8 cellular contexts compared by ENCODE assay signal in genomic region chr1:226403522-226404034, GRCh38. TPM values are rescaled to one million over a fixed set of nuclear protein-coding genes. Genes with fewer than 3 reads are reported as not detected.
DNase-seq lines count a peak whose midpoint lies in the region; ATAC-seq, FAIRE-seq and TF ChIP-seq lines count a peak whose summit lies in the region.

No MANE protein-coding gene starts in this region.

- H3K4me3 Mint-ChIP-seq in CD4-positive, alpha-beta T cell, result peak overlapping the region; percentile 86
- peak overlapping the region; percentile 96 to 98 for H3K4me3 Mint-ChIP-seq in H9
- no peak overlapping the region for H3K4me3 Mint-ChIP-seq in activated CD8-positive, alpha-beta T cell treated with anti-CD3 and anti-CD28 coated beads for 36 hours

- H3K79me1 ChIP-seq in H9 (ENCODE audit: insufficient read depth, low read depth, low read length, poor library complexity, severe bottlenecking), result peaks cover 12% of the 10 kb centered on the region

- H2BK15ac ChIP-seq in H9 (ENCODE audit: low read depth, low read length), result no peak overlapping the region

- H3K23me2 ChIP-seq in H9 (ENCODE audit: insufficient read length, low read depth, low read length, poor library complexity, severe bottlenecking), result peaks cover 14% of the 10 kb centered on the region

- peaks cover 8% of the 10 kb centered on the region for H3K9me1 ChIP-seq in keratinocyte (ENCODE audit: control insufficient read depth, extremely low read depth, insufficient read depth, low read length)

- no peak overlapping the region for H3K27ac ChIP-seq in CD4-positive, alpha-beta T cell (ENCODE audit: low read depth, low read length)
- H3K27ac ChIP-seq in H9 (ENCODE audit: insufficient read length, low read depth, low read length), result no peak overlapping the region
- no peak overlapping the region for H3K27ac ChIP-seq in keratinocyte (ENCODE audit: control insufficient read depth, insufficient read depth, low read length)

- peaks cover 87% of the 10 kb centered on the region for H3K4me1 Mint-ChIP-seq in CD4-positive, alpha-beta T cell (ENCODE audit: low read depth)
- peaks cover 56 to 58% of the 10 kb centered on the region in 2 experiments for H3K4me1 Mint-ChIP-seq in H9
- peaks cover 56% of the 10 kb centered on the region for H3K4me1 Mint-ChIP-seq in activated CD8-positive, alpha-beta T cell treated with anti-CD3 and anti-CD28 coated beads for 36 hours (ENCODE audit: low read depth)

- H3K27me3 Mint-ChIP-seq in CD4-positive, alpha-beta T cell, result no peaks in the 10 kb centered on the region
- H3K27me3 Mint-ChIP-seq in H9 (ENCODE audit: low read depth), result no peaks in the 10 kb centered on the region
- H3K27me3 Mint-ChIP-seq in activated CD8-positive, alpha-beta T cell treated with anti-CD3 and anti-CD28 coated beads for 36 hours, result no peaks in the 10 kb centered on the region

- H3K18ac ChIP-seq in H9 (ENCODE audit: insufficient read length, low read depth, low read length), result no peak overlapping the region

- no peak overlapping the region for H3K4me3 ChIP-seq in keratinocyte (ENCODE audit: control insufficient read depth in 2 of 3, extremely low read depth in 1 of 3, insufficient read depth in 2 of 3, low read depth in 1 of 3, low read length in 3 of 3)

- peaks cover 10 to 21% of the 10 kb centered on the region in 2 experiments for H3K36me3 ChIP-seq in keratinocyte (ENCODE audit: control insufficient read depth in 2 of 2, extremely low read depth in 1 of 2, insufficient read depth in 2 of 2, low read length in 2 of 2)

- H2AFZ ChIP-seq in H9 (ENCODE audit: low read length), result no peak overlapping the region
- H2AFZ ChIP-seq in keratinocyte (ENCODE audit: control insufficient read depth, low read length), result no peak overlapping the region

- H3K23ac ChIP-seq in H9 (ENCODE audit: insufficient read length, low read depth, low read length), result no peak overlapping the region

- FAIRE-seq in keratinocyte (lab: Jason Lieb, UNC), result no peak

- no peak overlapping the region for H2BK5ac ChIP-seq in H9 (ENCODE audit: insufficient read length, low read length)

- peaks cover 51% of the 10 kb centered on the region; the same call in 1 of the 2 replicates for H3K79me2 ChIP-seq in H9 (ENCODE audit: insufficient read depth, low read length)
- H3K79me2 ChIP-seq in keratinocyte (ENCODE audit: control insufficient read depth, insufficient read depth, low read length), result peaks cover 44% of the 10 kb centered on the region

- H3K9me3 Mint-ChIP-seq in CD4-positive, alpha-beta T cell, result no peaks in the 10 kb centered on the region
- no peaks in the 10 kb centered on the region for H3K9me3 Mint-ChIP-seq in H9
- H3K9me3 Mint-ChIP-seq in activated CD8-positive, alpha-beta T cell treated with anti-CD3 and anti-CD28 coated beads for 36 hours, result no peaks in the 10 kb centered on the region

- no peak overlapping the region for H3K9ac ChIP-seq in H9 (ENCODE audit: extremely low read depth, insufficient read length, low read length)
- no peak overlapping the region for H3K9ac ChIP-seq in keratinocyte (ENCODE audit: control insufficient read depth, extremely low read depth, insufficient read depth, low read length)

- no peak overlapping the region for H2AK5ac ChIP-seq in H9 (ENCODE audit: insufficient read length, low read length)

- no CpG with 5 or more reads among the region's 2 CpGs for WGBS in H9 (ENCODE audit: extremely low coverage, insufficient read length, low lambda C conversion rate)

- no peak overlapping the region for H2BK12ac ChIP-seq in H9 (ENCODE audit: insufficient read length, low read depth, low read length)

- H3K27me3 ChIP-seq in CD4-positive, alpha-beta T cell (ENCODE audit: control insufficient read depth, insufficient read depth, low read length), result no peaks in the 10 kb centered on the region
- H3K27me3 ChIP-seq in H9 (ENCODE audit: insufficient read depth, low read length) (no peaks in the 10 kb centered on the region), keratinocyte (ENCODE audit: control insufficient read depth, extremely low read depth, insufficient read depth, low read length) (no peaks in the 10 kb centered on the region)

- ATAC-seq in CD4-positive, alpha-beta T cell (ENCODE audit: poor library complexity), result no peak
- no peak for ATAC-seq in activated CD8-positive, alpha-beta T cell treated with anti-CD3 and anti-CD28 coated beads for 36 hours
- ATAC-seq in GM19324 (IDR thresholded peaks at IDR 0.05; ENCODE audit: low FRiP score, unreplicated experiment) (no peak), GM19455 (IDR thresholded peaks at IDR 0.05; ENCODE audit: unreplicated experiment) (no peak)

- H4K20me1 ChIP-seq in H9 (ENCODE audit: control insufficient read depth, insufficient read depth, insufficient read length) (peaks cover 2% of the 10 kb centered on the region), keratinocyte (ENCODE audit: control insufficient read depth, extremely low read depth, insufficient read depth, low read length) (peaks cover 5% of the 10 kb centered on the region)

- peaks cover 78% of the 10 kb centered on the region for H3K36me3 Mint-ChIP-seq in CD4-positive, alpha-beta T cell (ENCODE audit: low read depth)
- peaks cover 35 to 42% (median 42%) of the 10 kb centered on the region in 3 experiments; a peak in 6 of 7 replicates for H3K36me3 Mint-ChIP-seq in H9 (ENCODE audit: insufficient read depth in 1 of 3, low read depth in 3 of 3)
- H3K36me3 Mint-ChIP-seq in activated CD8-positive, alpha-beta T cell treated with anti-CD3 and anti-CD28 coated beads for 36 hours (ENCODE audit: low read depth), result peaks cover 48% of the 10 kb centered on the region

- H3K4me1 ChIP-seq in H9 (ENCODE audit: insufficient read depth, low read length) (peaks cover 17% of the 10 kb centered on the region), keratinocyte (ENCODE audit: control insufficient read depth, extremely low read depth, insufficient read depth, low read length) (peaks cover 14% of the 10 kb centered on the region)

- no peak overlapping the region for H2BK20ac ChIP-seq in H9 (ENCODE audit: low read depth, low read length, poor library complexity, severe bottlenecking)

- TF ChIP-seq CTCF in CD4-positive, alpha-beta T cell (IDR thresholded peaks at IDR 0.05), result no peak
- TF ChIP-seq CTCF in H9 (conservative IDR thresholded peaks at IDR 0.05), result peak; percentile 52
- TF ChIP-seq CTCF in activated CD8-positive, alpha-beta T cell treated with anti-CD3 and anti-CD28 coated beads for 36 hours (IDR thresholded peaks at IDR 0.05), result peak; percentile 16
- peak; percentile 16 to 26 (median 20) for TF ChIP-seq CTCF in keratinocyte (optimal IDR thresholded peaks at IDR 0.05 in 1 of 3, IDR thresholded peaks at IDR 0.05 in 1 of 3, conservative IDR thresholded peaks at IDR 0.05 in 1 of 3; ENCODE audit: extremely low read depth in 1 of 3, insufficient read depth in 2 of 3, low read length in 3 of 3)

- H4K5ac ChIP-seq in H9 (ENCODE audit: insufficient read length, low read depth, low read length), result no peak overlapping the region

- intact Hi-C loops in CD4-positive, alpha-beta T cell (cut with DNase I, micrococcal nuclease), result loop anchor here in 1 of 2 experiments (10.0 kb wide), 1 partner anchor 279 kb away; no protein-coding TSS in a partner anchor
- intact Hi-C loops in activated CD8-positive, alpha-beta T cell treated with anti-CD3 and anti-CD28 coated beads for 36 hours (cut with micrococcal nuclease), result no loop called here

- H3K56ac ChIP-seq in H9 (ENCODE audit: insufficient read length, low read depth, low read length), result no peak overlapping the region

- POLR2A ChIA-PET in CD4-positive, alpha-beta T cell (lab: Charles Lee), result interaction anchor here (1.1 to 2.1 kb wide), 2 partner anchors 94 to 536 kb away, joined by 3 to 5 read pairs; partner anchors contain the start of genes COQ8A and LIN9
- POLR2A ChIA-PET in activated CD8-positive, alpha-beta T cell treated with anti-CD3 and anti-CD28 coated beads for 36 hours (lab: Charles Lee), result interaction anchor here (0.5 kb wide), 1 partner anchor 340 kb away, joined by 4 read pairs; no protein-coding TSS in a partner anchor

- H3K14ac ChIP-seq in H9 (ENCODE audit: insufficient read depth, low read length), result no peak overlapping the region

- H3K4ac ChIP-seq in H9 (ENCODE audit: low read depth, low read length), result no peak overlapping the region

- no peak overlapping the region for H3T11ph ChIP-seq in H9 (ENCODE audit: low read length)

- no peak overlapping the region for H4K91ac ChIP-seq in H9 (ENCODE audit: insufficient read length, low read depth, low read length)

- H3K4me2 ChIP-seq in H9 (ENCODE audit: insufficient read depth, insufficient read length, low read length) (peak overlapping the region; percentile 61), keratinocyte (ENCODE audit: control insufficient read depth, extremely low read depth, insufficient read depth, low read depth, low read length) (no peak overlapping the region)

- no peak overlapping the region for H4K8ac ChIP-seq in H9 (replicated peaks; ENCODE audit: insufficient read length, low read depth, low read length)

- dilution Hi-C loops in keratinocyte (cut with MboI; ENCODE audit: extremely low pct_ligation_motif_present, low sequenced_read_pairs), result no loop called here

- DNase-seq in CD4-positive, alpha-beta T cell, result no peak
- DNase-seq in H9, result peak; percentile 39
- peak; percentile 25 for DNase-seq in activated CD8-positive, alpha-beta T cell treated with anti-CD3 and anti-CD28 coated beads for 36 hours
- DNase-seq in keratinocyte (ENCODE audit: low read depth, low spot score), result peak; percentile 5
- DNase-seq in NCI-H1105 treated with DMSO at 0.1 percent for 48 hours (lab: John Stamatoyannopoulos, UW), result no peak
- no peak for DNase-seq in stimulated activated CD4-positive, alpha-beta T cell treated with anti-CD3 and anti-CD28 coated beads, Interleukin-2, amount 100 ng/mL, for 24 hours

- H3K27ac Mint-ChIP-seq in CD4-positive, alpha-beta T cell, result peak overlapping the region; percentile 26
- peak overlapping the region; percentile 32 to 99 (median 98) for H3K27ac Mint-ChIP-seq in H9
- H3K27ac Mint-ChIP-seq in activated CD8-positive, alpha-beta T cell treated with anti-CD3 and anti-CD28 coated beads for 36 hours, result peak overlapping the region; percentile 18

- no peaks in the 10 kb centered on the region for H3K9me3 ChIP-seq in CD4-positive, alpha-beta T cell (ENCODE audit: control insufficient read depth, low read length)
- no peaks in the 10 kb centered on the region for H3K9me3 ChIP-seq in H9 (ENCODE audit: control insufficient read depth, low read depth, low read length)
- no peaks in the 10 kb centered on the region for H3K9me3 ChIP-seq in keratinocyte (ENCODE audit: control insufficient read depth, low read depth, low read length)

- no peak overlapping the region for H2BK120ac ChIP-seq in H9 (ENCODE audit: low read depth, low read length, poor library complexity, severe bottlenecking)

- CTCF ChIA-PET in CD4-positive, alpha-beta T cell (lab: Charles Lee), result no interaction called here
- CTCF ChIA-PET in activated CD8-positive, alpha-beta T cell treated with anti-CD3 and anti-CD28 coated beads for 36 hours (lab: Charles Lee), result interaction anchor here (0.8 to 1.7 kb wide), 4 partner anchors 13 to 278 kb away, joined by 3 to 4 read pairs (median 3); no protein-coding TSS in a partner anchor

RNA-seq across cellular contexts. Expression of gene PARP1, which starts 4.3 kb away (rescaled TPM):
- 10 to 100 TPM; 59.3 to 63.6 TPM for total RNA-seq in CD4-positive, alpha-beta T cell
- total RNA-seq in H9 (2021), result 331 and 337 TPM in 2 replicates
- total RNA-seq in activated CD8-positive, alpha-beta T cell treated with anti-CD3 and anti-CD28 coated beads for 36 hours, result 100 to 1,000 TPM; 203 to 206 TPM
- polyA plus RNA-seq in keratinocyte, result 48.5 to 92.9 TPM (median 62.9 TPM) in 3 replicates
- polyA plus RNA-seq in keratinocyte (2011; ENCODE audit: low read depth), result 27.8 TPM
- polyA plus RNA-seq in keratinocyte (2011; cell fraction: cytosol; rRNA removed), result 41.2 and 55.3 TPM in 2 replicates
- polyA plus RNA-seq in keratinocyte (2011; cell fraction: nucleus; rRNA removed), result 55.8 and 67.6 TPM in 2 replicates
- 16.7 and 63.8 TPM in 2 replicates for polyA plus RNA-seq in keratinocyte (2012; ENCODE audit: low replicate concordance)
- 60.0 to 95.6 TPM (median 67.2 TPM) in 3 replicates for polyA minus RNA-seq in keratinocyte
- polyA minus RNA-seq in keratinocyte (2011; cell fraction: cytosol; rRNA and poly(A)+ RNA removed), result 48.9 TPM
- 28.5 and 44.8 TPM in 2 replicates for polyA minus RNA-seq in keratinocyte (2011; cell fraction: nucleus; rRNA and poly(A)+ RNA removed)

Comparison
In these comparisons a context has a peak if more than half of its experiments do, and no peak if none do; other contexts are left out.
1. DNase-seq: peak in H9 (single experiment), activated CD8-positive, alpha-beta T cell treated with anti-CD3 and anti-CD28 coated beads for 36 hours (single experiment) and keratinocyte (single experiment); none in CD4-positive, alpha-beta T cell (0 of 10), NCI-H1105 treated with DMSO at 0.1 percent for 48 hours (single experiment) and stimulated activated CD4-positive, alpha-beta T cell treated with anti-CD3 and anti-CD28 coated beads, Interleukin-2, amount 100 ng/mL, for 24 hours (0 of 2).
2. H3K27ac Mint-ChIP-seq: peak in every context shown above with its lines; median percentile 98 in H9; 26 in CD4-positive, alpha-beta T cell; 18 in activated CD8-positive, alpha-beta T cell treated with anti-CD3 and anti-CD28 coated beads for 36 hours.